ENCODE assay signal across 1 cellular context in the genomic region with DNA sequence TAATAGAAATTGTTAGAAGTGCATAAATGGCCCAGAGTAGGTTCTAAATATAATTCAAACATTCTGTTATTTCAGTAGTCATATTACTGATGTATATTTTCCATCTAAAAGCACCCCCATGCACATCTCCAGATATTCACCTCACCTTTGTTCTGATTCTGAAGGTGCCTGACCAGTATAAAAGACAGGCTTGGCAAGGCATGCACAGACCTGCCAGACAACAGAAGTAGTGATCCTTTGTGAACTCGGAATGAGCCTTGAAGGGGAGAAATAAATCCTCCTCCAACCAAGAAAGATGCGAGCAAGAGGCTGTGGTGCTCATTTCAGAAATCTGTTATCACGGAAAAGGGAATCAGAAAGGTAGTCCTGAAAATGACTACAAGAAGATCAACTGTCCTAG.
TF ChIP-seq lines count a peak whose summit lies in the region.

No MANE protein-coding gene starts in this region.

TF ChIP-seq in GM23338, 12 proteins besides CTCF, POLR2A, EP300 and RAD21 (continued from another document):
- TF ChIP-seq, protein P1, sequence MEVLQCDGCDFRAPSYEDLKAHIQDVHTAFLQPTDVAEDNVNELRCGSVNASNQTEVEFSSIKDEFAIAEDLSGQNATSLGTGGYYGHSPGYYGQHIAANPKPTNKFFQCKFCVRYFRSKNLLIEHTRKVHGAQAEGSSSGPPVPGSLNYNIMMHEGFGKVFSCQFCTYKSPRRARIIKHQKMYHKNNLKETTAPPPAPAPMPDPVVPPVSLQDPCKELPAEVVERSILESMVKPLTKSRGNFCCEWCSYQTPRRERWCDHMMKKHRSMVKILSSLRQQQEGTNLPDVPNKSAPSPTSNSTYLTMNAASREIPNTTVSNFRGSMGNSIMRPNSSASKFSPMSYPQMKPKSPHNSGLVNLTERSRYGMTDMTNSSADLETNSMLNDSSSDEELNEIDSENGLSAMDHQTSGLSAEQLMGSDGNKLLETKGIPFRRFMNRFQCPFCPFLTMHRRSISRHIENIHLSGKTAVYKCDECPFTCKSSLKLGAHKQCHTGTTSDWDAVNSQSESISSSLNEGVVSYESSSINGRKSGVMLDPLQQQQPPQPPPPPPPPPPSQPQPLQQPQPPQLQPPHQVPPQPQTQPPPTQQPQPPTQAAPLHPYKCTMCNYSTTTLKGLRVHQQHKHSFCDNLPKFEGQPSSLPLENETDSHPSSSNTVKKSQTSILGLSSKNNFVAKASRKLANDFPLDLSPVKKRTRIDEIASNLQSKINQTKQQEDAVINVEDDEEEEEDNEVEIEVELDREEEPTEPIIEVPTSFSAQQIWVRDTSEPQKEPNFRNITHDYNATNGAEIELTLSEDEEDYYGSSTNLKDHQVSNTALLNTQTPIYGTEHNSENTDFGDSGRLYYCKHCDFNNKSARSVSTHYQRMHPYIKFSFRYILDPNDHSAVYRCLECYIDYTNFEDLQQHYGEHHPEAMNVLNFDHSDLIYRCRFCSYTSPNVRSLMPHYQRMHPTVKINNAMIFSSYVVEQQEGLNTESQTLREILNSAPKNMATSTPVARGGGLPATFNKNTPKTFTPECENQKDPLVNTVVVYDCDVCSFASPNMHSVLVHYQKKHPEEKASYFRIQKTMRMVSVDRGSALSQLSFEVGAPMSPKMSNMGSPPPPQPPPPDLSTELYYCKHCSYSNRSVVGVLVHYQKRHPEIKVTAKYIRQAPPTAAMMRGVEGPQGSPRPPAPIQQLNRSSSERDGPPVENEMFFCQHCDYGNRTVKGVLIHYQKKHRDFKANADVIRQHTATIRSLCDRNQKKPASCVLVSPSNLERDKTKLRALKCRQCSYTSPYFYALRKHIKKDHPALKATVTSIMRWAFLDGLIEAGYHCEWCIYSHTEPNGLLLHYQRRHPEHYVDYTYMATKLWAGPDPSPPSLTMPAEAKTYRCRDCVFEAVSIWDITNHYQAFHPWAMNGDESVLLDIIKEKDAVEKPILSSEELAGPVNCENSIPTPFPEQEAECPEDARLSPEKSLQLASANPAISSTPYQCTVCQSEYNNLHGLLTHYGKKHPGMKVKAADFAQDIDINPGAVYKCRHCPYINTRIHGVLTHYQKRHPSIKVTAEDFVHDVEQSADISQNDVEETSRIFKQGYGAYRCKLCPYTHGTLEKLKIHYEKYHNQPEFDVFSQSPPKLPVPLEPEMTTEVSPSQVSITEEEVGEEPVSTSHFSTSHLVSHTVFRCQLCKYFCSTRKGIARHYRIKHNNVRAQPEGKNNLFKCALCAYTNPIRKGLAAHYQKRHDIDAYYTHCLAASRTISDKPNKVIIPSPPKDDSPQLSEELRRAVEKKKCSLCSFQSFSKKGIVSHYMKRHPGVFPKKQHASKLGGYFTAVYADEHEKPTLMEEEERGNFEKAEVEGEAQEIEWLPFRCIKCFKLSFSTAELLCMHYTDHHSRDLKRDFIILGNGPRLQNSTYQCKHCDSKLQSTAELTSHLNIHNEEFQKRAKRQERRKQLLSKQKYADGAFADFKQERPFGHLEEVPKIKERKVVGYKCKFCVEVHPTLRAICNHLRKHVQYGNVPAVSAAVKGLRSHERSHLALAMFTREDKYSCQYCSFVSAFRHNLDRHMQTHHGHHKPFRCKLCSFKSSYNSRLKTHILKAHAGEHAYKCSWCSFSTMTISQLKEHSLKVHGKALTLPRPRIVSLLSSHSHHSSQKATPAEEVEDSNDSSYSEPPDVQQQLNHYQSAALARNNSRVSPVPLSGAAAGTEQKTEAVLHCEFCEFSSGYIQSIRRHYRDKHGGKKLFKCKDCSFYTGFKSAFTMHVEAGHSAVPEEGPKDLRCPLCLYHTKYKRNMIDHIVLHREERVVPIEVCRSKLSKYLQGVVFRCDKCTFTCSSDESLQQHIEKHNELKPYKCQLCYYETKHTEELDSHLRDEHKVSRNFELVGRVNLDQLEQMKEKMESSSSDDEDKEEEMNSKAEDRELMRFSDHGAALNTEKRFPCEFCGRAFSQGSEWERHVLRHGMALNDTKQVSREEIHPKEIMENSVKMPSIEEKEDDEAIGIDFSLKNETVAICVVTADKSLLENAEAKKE (CRISPR knock-in tag; IDR thresholded peaks at IDR 0.05) = no peak
- no peak for TF ChIP-seq ZNF331 (CRISPR knock-in tag; IDR thresholded peaks at IDR 0.05; ENCODE audit: low read depth)
- TF ChIP-seq, protein P2, sequence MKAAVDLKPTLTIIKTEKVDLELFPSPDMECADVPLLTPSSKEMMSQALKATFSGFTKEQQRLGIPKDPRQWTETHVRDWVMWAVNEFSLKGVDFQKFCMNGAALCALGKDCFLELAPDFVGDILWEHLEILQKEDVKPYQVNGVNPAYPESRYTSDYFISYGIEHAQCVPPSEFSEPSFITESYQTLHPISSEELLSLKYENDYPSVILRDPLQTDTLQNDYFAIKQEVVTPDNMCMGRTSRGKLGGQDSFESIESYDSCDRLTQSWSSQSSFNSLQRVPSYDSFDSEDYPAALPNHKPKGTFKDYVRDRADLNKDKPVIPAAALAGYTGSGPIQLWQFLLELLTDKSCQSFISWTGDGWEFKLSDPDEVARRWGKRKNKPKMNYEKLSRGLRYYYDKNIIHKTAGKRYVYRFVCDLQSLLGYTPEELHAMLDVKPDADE (IDR thresholded peaks at IDR 0.05) = no peak
- TF ChIP-seq JUNB (IDR thresholded peaks at IDR 0.05; ENCODE audit: unreplicated experiment) = no peak
- TF ChIP-seq ZNF114 (CRISPR knock-in tag; IDR thresholded peaks at IDR 0.05) = no peak
- TF ChIP-seq STAT1 (IDR thresholded peaks at IDR 0.05; ENCODE audit: unreplicated experiment) = no peak
- no peak for TF ChIP-seq EZH2phosphoT487 (IDR thresholded peaks at IDR 0.05; ENCODE audit: unreplicated experiment)
- TF ChIP-seq, protein P3, sequence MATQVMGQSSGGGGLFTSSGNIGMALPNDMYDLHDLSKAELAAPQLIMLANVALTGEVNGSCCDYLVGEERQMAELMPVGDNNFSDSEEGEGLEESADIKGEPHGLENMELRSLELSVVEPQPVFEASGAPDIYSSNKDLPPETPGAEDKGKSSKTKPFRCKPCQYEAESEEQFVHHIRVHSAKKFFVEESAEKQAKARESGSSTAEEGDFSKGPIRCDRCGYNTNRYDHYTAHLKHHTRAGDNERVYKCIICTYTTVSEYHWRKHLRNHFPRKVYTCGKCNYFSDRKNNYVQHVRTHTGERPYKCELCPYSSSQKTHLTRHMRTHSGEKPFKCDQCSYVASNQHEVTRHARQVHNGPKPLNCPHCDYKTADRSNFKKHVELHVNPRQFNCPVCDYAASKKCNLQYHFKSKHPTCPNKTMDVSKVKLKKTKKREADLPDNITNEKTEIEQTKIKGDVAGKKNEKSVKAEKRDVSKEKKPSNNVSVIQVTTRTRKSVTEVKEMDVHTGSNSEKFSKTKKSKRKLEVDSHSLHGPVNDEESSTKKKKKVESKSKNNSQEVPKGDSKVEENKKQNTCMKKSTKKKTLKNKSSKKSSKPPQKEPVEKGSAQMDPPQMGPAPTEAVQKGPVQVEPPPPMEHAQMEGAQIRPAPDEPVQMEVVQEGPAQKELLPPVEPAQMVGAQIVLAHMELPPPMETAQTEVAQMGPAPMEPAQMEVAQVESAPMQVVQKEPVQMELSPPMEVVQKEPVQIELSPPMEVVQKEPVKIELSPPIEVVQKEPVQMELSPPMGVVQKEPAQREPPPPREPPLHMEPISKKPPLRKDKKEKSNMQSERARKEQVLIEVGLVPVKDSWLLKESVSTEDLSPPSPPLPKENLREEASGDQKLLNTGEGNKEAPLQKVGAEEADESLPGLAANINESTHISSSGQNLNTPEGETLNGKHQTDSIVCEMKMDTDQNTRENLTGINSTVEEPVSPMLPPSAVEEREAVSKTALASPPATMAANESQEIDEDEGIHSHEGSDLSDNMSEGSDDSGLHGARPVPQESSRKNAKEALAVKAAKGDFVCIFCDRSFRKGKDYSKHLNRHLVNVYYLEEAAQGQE (IDR thresholded peaks at IDR 0.05; ENCODE audit: unreplicated experiment) = no peak
TF ChIP-seq in GM23338: peak in this region for 0.
